ENCODE assay signal across 33 cellular contexts in genomic region chr20:49486064-49486463, GRCh38. TPM values are rescaled to one million over a fixed set of nuclear protein-coding genes. Genes with fewer than 3 reads are reported as not detected.
"Had no signal": no experiment of that assay in that cellular context is flagged by ENCODE, and none has a peak within 500 bp of the region (broad histone marks: within the 10 kb centered on the region; RNA-seq: fewer than 3 reads in every experiment).

No MANE protein-coding gene starts in this region.

- H3K27ac ChIP-seq: epithelial cell of prostate, esophagus squamous epithelium, gastroesophageal sphincter, VCaP had no signal

- H3K9me3 ChIP-seq: esophagus squamous epithelium, gastroesophageal sphincter had no signal

- H3K36me3 Mint-ChIP-seq: activated naive CD4-positive, alpha-beta T cell treated with anti-CD3 and anti-CD28 coated beads, Interleukin-2, amount 10 ng/mL, durations not matched to agents 7 days and 5 days; WTC11 had no signal

- H3K4me3 Mint-ChIP-seq: activated CD4-positive, alpha-beta memory T cell treated with anti-CD3 and anti-CD28 coated beads, Interleukin-2, amount 10 ng/mL, durations not matched to agents 7 days and 5 days; activated CD4-positive, alpha-beta T cell treated with anti-CD3 and anti-CD28 coated beads, Interleukin-2, amount 10 ng/mL, durations not matched to agents 7 days and 5 days; activated naive CD4-positive, alpha-beta T cell treated with anti-CD3 and anti-CD28 coated beads, Interleukin-2, amount 10 ng/mL, durations not matched to agents 7 days and 5 days; activated naive CD8-positive, alpha-beta T cell; activated T-cell treated with anti-CD3 and anti-CD28 coated beads, Interleukin-2, amount 50 U/mL, for 24 hours; activated T-cell treated with anti-CD3 and anti-CD28 coated beads, Interleukin-2, amount 50 U/mL, for 72 hours; effector memory CD8-positive, alpha-beta T cell; T-helper 17 cell; WTC11 had no signal

- H3K4me3 ChIP-seq: esophagus squamous epithelium, gastroesophageal sphincter had no signal

- ATAC-seq: activated T-cell treated with anti-CD3 and anti-CD28 coated beads, Interleukin-2, amount 50 U/mL, for 72 hours; effector memory CD8-positive, alpha-beta T cell; gastroesophageal sphincter; T-helper 17 cell; WTC11 had no signal

- H3K4me1 Mint-ChIP-seq: WTC11 had no signal

- FAIRE-seq: astrocyte, colon, endothelial cell of umbilical vein had no signal

- H3K36me3 ChIP-seq: esophagus squamous epithelium had no signal

- DNase-seq: activated CD4-positive, alpha-beta memory T cell treated with anti-CD3 and anti-CD28 coated beads, Interleukin-2, amount 10 ng/mL, durations not matched to agents 7 days and 5 days; activated CD4-positive, alpha-beta T cell treated with anti-CD3 and anti-CD28 coated beads for 1 hour; activated CD4-positive, alpha-beta T cell treated with anti-CD3 and anti-CD28 coated beads for 4 hours; activated CD4-positive, alpha-beta T cell treated with anti-CD3 and anti-CD28 coated beads, Interleukin-2, amount 10 ng/mL, durations not matched to agents 7 days and 5 days; activated CD4-positive, alpha-beta T cell treated with anti-CD3 and anti-CD28 coated beads, Interleukin-2, amount 50 U/mL, for 4 hours; activated CD8-positive, alpha-beta memory T cell treated with anti-CD3 and anti-CD28 coated beads, Interleukin-2, amount 50 U/mL, for 48 hours; activated gamma-delta T cell; activated naive CD4-positive, alpha-beta T cell; activated naive CD4-positive, alpha-beta T cell treated with anti-CD3 and anti-CD28 coated beads, Interleukin-2, amount 10 ng/mL, durations not matched to agents 7 days and 5 days; activated T-cell treated with anti-CD3 and anti-CD28 coated beads for 4 hours; activated T-cell treated with anti-CD3 and anti-CD28 coated beads, Interleukin-2, amount 50 U/mL, for 24 hours; activated T-cell treated with anti-CD3 and anti-CD28 coated beads, Interleukin-2, amount 50 U/mL, for 72 hours; amniotic stem cell; anterior cingulate cortex; caudate nucleus; cortex of kidney; dermis blood vessel endothelial cell; effector CD4-positive, alpha-beta T cell; effector memory CD8-positive, alpha-beta T cell; esophagus squamous epithelium; foreskin melanocyte; T-helper 1 cell; T-helper 17 cell had no signal

- H3K27ac Mint-ChIP-seq: activated CD4-positive, alpha-beta memory T cell treated with anti-CD3 and anti-CD28 coated beads, Interleukin-2, amount 10 ng/mL, durations not matched to agents 7 days and 5 days; activated CD4-positive, alpha-beta T cell treated with anti-CD3 and anti-CD28 coated beads, Interleukin-2, amount 10 ng/mL, durations not matched to agents 7 days and 5 days; activated naive CD4-positive, alpha-beta T cell treated with anti-CD3 and anti-CD28 coated beads, Interleukin-2, amount 10 ng/mL, durations not matched to agents 7 days and 5 days; activated naive CD8-positive, alpha-beta T cell; activated T-cell treated with anti-CD3 and anti-CD28 coated beads, Interleukin-2, amount 50 U/mL, for 24 hours; activated T-cell treated with anti-CD3 and anti-CD28 coated beads, Interleukin-2, amount 50 U/mL, for 72 hours; effector memory CD8-positive, alpha-beta T cell; T-helper 17 cell; WTC11 had no signal

RNA-seq across cellular contexts. Expression of gene KCNB1, which starts 3.6 kb away (rescaled TPM):
- total RNA-seq: activated T-cell treated with anti-CD3 and anti-CD28 coated beads, Interleukin-2, amount 50 U/mL, for 72 hours; dermis blood vessel endothelial cell; endothelial cell of umbilical vein; fibroblast of villous mesenchyme; glomerular endothelial cell had no signal
- polyA plus RNA-seq: endothelial cell of umbilical vein had no signal
